1 cellular context compared by ENCODE assay signal in genomic region chr17:42459983-42460300, GRCh38.
TF ChIP-seq lines count a peak whose summit lies in the region.

No MANE protein-coding gene starts in this region.

TF ChIP-seq in IMR-90, 13 proteins besides CTCF, POLR2A, EP300 and RAD21 (continued from another document):
- TF ChIP-seq MXI1 (IDR thresholded peaks at IDR 0.05; ENCODE audit: borderline replicate concordance, low read depth, low read length) = peak; percentile 50; the same call in 1 of the 2 replicates
- peak; percentile 83 for TF ChIP-seq RFX5 (IDR thresholded peaks at IDR 0.05; ENCODE audit: low read depth, low read length)
- no peak for TF ChIP-seq ELK1 (IDR thresholded peaks at IDR 0.05; ENCODE audit: borderline replicate concordance, low read depth, low read length)
- TF ChIP-seq RCOR1 (IDR thresholded peaks at IDR 0.05; ENCODE audit: insufficient replicate concordance, low read length) = no peak
